17 cellular contexts compared by ENCODE assay signal in genomic region chr6:33732385-33732784, GRCh38. TPM values are rescaled to one million over a fixed set of nuclear protein-coding genes. Genes with fewer than 3 reads are reported as not detected.
A peak's percentile ranks its signal among the peaks of the same experiment; 100 is the strongest.
DNase-seq lines count a peak whose midpoint lies in the region; ATAC-seq, FAIRE-seq and TF ChIP-seq lines count a peak whose summit lies in the region.
"Had no signal": no experiment of that assay in that cellular context is flagged by ENCODE, and none has a peak within 500 bp of the region (broad histone marks: within the 10 kb centered on the region; RNA-seq: fewer than 3 reads in every experiment).

No MANE protein-coding gene starts in this region.

- in situ Hi-C loops in HepG2 (cut with HindIII; ENCODE audit: extremely low pct_ligation_motif_present, low pct_unique_long_range_greater_than_20kb) = no loop called here

- no CpG with 5 or more reads among the region's 6 CpGs for WGBS in H9 (ENCODE audit: extremely low coverage, insufficient read length, low lambda C conversion rate)
- 73% methylated on average over 6 of the region's 6 CpGs for WGBS in HepG2 (ENCODE audit: low lambda C conversion rate)

- H2AK5ac ChIP-seq in H9 (ENCODE audit: insufficient read length, low read length) = no peak overlapping the region

- H3K23me2 ChIP-seq in H9 (ENCODE audit: insufficient read length, low read depth, low read length, poor library complexity, severe bottlenecking) = no peaks in the 10 kb centered on the region

- H3K9me3 Mint-ChIP-seq in H9 = no peaks in the 10 kb centered on the region
- H3K9me3 Mint-ChIP-seq in T-cell = no peaks in the 10 kb centered on the region

- H3K27ac Mint-ChIP-seq in H9 (no peak overlapping the region), T-cell (no peak overlapping the region)

- FAIRE-seq in HepG2 (lab: Jason Lieb, UNC) = no peak
- FAIRE-seq in frontal cortex (lab: Jason Lieb, UNC) = no peak

- H3K4ac ChIP-seq in H9 (ENCODE audit: low read depth, low read length) = no peak overlapping the region

- H4K20me1 ChIP-seq in H9 (ENCODE audit: control insufficient read depth, insufficient read depth, insufficient read length) (no peaks in the 10 kb centered on the region), HepG2 (ENCODE audit: insufficient read depth, low read length) (no peaks in the 10 kb centered on the region)

- H3K27me3 ChIP-seq in H9 (ENCODE audit: insufficient read depth, low read length) (no peaks in the 10 kb centered on the region), WERI-Rb-1 (ENCODE audit: insufficient read depth, low read depth, severe bottlenecking) (no peaks in the 10 kb centered on the region), HepG2 (ENCODE audit: control insufficient read depth in 1 of 2, insufficient read depth in 2 of 2, low read length in 2 of 2) (peaks cover 0 to 4% of the 10 kb centered on the region in 2 experiments; a peak in 3 of 5 replicates), skeletal muscle tissue (ENCODE audit: control insufficient read depth in 3 of 3, insufficient read depth in 3 of 3, low read length in 3 of 3) (no peaks in the 10 kb centered on the region)
- H3K27me3 ChIP-seq: BE2C had no signal

- H2BK20ac ChIP-seq in H9 (ENCODE audit: low read depth, low read length, poor library complexity, severe bottlenecking) = no peak overlapping the region

- no peak for TF ChIP-seq RAD21 in HepG2 (CRISPR knock-in tag; IDR thresholded peaks at IDR 0.05)

- ATAC-seq in HepG2 (peak; percentile 5; the same call in 2 of the 3 replicates), T-cell (replicated peaks in 1 of 4) (no peak)

- no peak overlapping the region for H2BK15ac ChIP-seq in H9 (ENCODE audit: low read depth, low read length)

- H4K5ac ChIP-seq in H9 (ENCODE audit: insufficient read length, low read depth, low read length) = no peak overlapping the region

- H3K56ac ChIP-seq in H9 (ENCODE audit: insufficient read length, low read depth, low read length) = no peak overlapping the region

- DNase-seq in H9 (no peak), WERI-Rb-1 (peak; percentile 65), HepG2 (ENCODE audit: low spot score) (no peak), T-cell (no peak), frontal cortex (ENCODE audit: low spot score in 2 of 2) (no peak), NCI-H1930 (lab: John Stamatoyannopoulos, UW) (no peak)
- DNase-seq: BE2C; CD4-positive, alpha-beta memory T cell; DMS79; NCI-H1417 treated with DMSO at 0.1 percent for 48 hours; NCI-H2029 treated with DMSO at 0.1 percent for 48 hours; NCI-H748 treated with DMSO at 0.1 percent for 48 hours had no signal

- H3K79me2 ChIP-seq in H9 (ENCODE audit: insufficient read depth, low read length) (no peaks in the 10 kb centered on the region), HepG2 (ENCODE audit: insufficient read depth, low read length) (no peaks in the 10 kb centered on the region)

- no peak for TF ChIP-seq EP300 in HepG2 (IDR thresholded peaks at IDR 0.05; ENCODE audit: low read depth in 2 of 2, low read length in 2 of 2)
- no peak for TF ChIP-seq EP300 in HepG2 (CRISPR knock-in tag; IDR thresholded peaks at IDR 0.05; ENCODE audit: borderline replicate concordance)

- H2BK5ac ChIP-seq in H9 (ENCODE audit: insufficient read length, low read length) = no peak overlapping the region

- no peak overlapping the region for H3T11ph ChIP-seq in H9 (ENCODE audit: low read length)

- H2AFZ ChIP-seq in H9 (ENCODE audit: low read length) (no peak overlapping the region), HepG2 (ENCODE audit: low read length) (no peak overlapping the region)

- peaks cover 14% of the 10 kb centered on the region for H3K27me3 Mint-ChIP-seq in H9 (ENCODE audit: low read depth)
- H3K27me3 Mint-ChIP-seq in T-cell = no peaks in the 10 kb centered on the region

- no peak for TF ChIP-seq CTCF in H9 (conservative IDR thresholded peaks at IDR 0.05)
- TF ChIP-seq CTCF in WERI-Rb-1 (IDR thresholded peaks at IDR 0.05; ENCODE audit: low read depth, low read length) = no peak
- TF ChIP-seq CTCF in HepG2 (CRISPR knock-in tag; IDR thresholded peaks at IDR 0.05) = no peak

- no peak overlapping the region for H4K91ac ChIP-seq in H9 (ENCODE audit: insufficient read length, low read depth, low read length)

- no peaks in the 10 kb centered on the region for H3K36me3 ChIP-seq in WERI-Rb-1
- H3K36me3 ChIP-seq in HepG2 (replicated peaks in 1 of 2; ENCODE audit: control insufficient read depth in 1 of 2, insufficient read depth in 2 of 2, low read length in 2 of 2) = no peaks in the 10 kb centered on the region
- H3K36me3 ChIP-seq in skeletal muscle tissue (ENCODE audit: control insufficient read depth in 3 of 3, insufficient read depth in 3 of 3, low read length in 3 of 3) = peaks cover 35 to 46% (median 42%) of the 10 kb centered on the region in 3 donors
- H3K36me3 ChIP-seq: BE2C, HAP-1 had no signal

- peak overlapping the region; percentile 9; the same call in 1 of the 2 replicates for H3K14ac ChIP-seq in H9 (ENCODE audit: insufficient read depth, low read length)

- no peak overlapping the region for H3K23ac ChIP-seq in H9 (ENCODE audit: insufficient read length, low read depth, low read length)

- H3K4me1 Mint-ChIP-seq in H9 (peaks cover 16 to 19% of the 10 kb centered on the region in 2 experiments), T-cell (peaks cover 0 to 6% (median 0%) of the 10 kb centered on the region in 3 donors)

- H3K4me2 ChIP-seq in H9 (ENCODE audit: insufficient read depth, insufficient read length, low read length) = no peak overlapping the region
- H3K4me2 ChIP-seq in HepG2 (ENCODE audit: low read depth, low read length) = no peak overlapping the region

- intact Hi-C loops in HepG2 (cut with micrococcal nuclease; ENCODE audit: unreplicated experiment) = no loop called here

- POLR2A ChIA-PET in HepG2 (lab: Yijun Ruan, JAX) = no interaction called here
- POLR2A ChIA-PET in T-cell (lab: Charles Lee) = no interaction called here

- H3K36me3 Mint-ChIP-seq in H9 (ENCODE audit: insufficient read depth in 1 of 3, low read depth in 3 of 3) (no peaks in the 10 kb centered on the region), T-cell (no peaks in the 10 kb centered on the region)
- H3K36me3 Mint-ChIP-seq: CD4-positive, alpha-beta memory T cell had no signal

- CTCF ChIA-PET in HepG2 (lab: Yijun Ruan, JAX; ENCODE audit: low intra/inter-chr PET ratio, low total read pairs) (no interaction called here), T-cell (lab: Charles Lee) (no interaction called here)

- no peaks in the 10 kb centered on the region for H3K79me1 ChIP-seq in H9 (ENCODE audit: insufficient read depth, low read depth, low read length, poor library complexity, severe bottlenecking)

- H3K4me3 Mint-ChIP-seq in H9 = no peak overlapping the region
- no peak overlapping the region for H3K4me3 Mint-ChIP-seq in T-cell
- H3K4me3 Mint-ChIP-seq: CD4-positive, alpha-beta memory T cell had no signal

- H3K9me3 ChIP-seq in H9 (ENCODE audit: control insufficient read depth, low read depth, low read length) = no peaks in the 10 kb centered on the region
- no peaks in the 10 kb centered on the region for H3K9me3 ChIP-seq in WERI-Rb-1 (ENCODE audit: severe bottlenecking)
- no peaks in the 10 kb centered on the region for H3K9me3 ChIP-seq in HepG2 (ENCODE audit: low read length)
- no peaks in the 10 kb centered on the region for H3K9me3 ChIP-seq in skeletal muscle tissue (ENCODE audit: control insufficient read depth in 3 of 3, low read length in 3 of 3)
- H3K9me3 ChIP-seq: BE2C, HAP-1 had no signal

- TF ChIP-seq POLR2A in HepG2 (IDR thresholded peaks at IDR 0.05; ENCODE audit: insufficient read depth in 1 of 2, low read depth in 2 of 2, low read length in 2 of 2) = no peak

- H3K4me3 ChIP-seq in WERI-Rb-1 (ENCODE audit: low read depth, low read length) (no peak overlapping the region), HepG2 (replicated peaks in 1 of 3; ENCODE audit: insufficient read depth in 1 of 3, low read depth in 2 of 3, low read length in 3 of 3) (no peak overlapping the region), skeletal muscle tissue (ENCODE audit: low read length in 3 of 3) (peak overlapping the region in 2 of 3 donors; percentile 28 to 45)
- H3K4me3 ChIP-seq: HAP-1 had no signal

- no peak overlapping the region for H2BK12ac ChIP-seq in H9 (ENCODE audit: insufficient read length, low read depth, low read length)

- H3K4me1 ChIP-seq in H9 (ENCODE audit: insufficient read depth, low read length) (no peaks in the 10 kb centered on the region), HepG2 (ENCODE audit: insufficient read depth, low read length) (peaks cover 15% of the 10 kb centered on the region), skeletal muscle tissue (ENCODE audit: control insufficient read depth in 3 of 3, insufficient read depth in 3 of 3, low read length in 3 of 3) (peaks cover 94 to 98% (median 96%) of the 10 kb centered on the region in 3 donors)
- H3K4me1 ChIP-seq: BE2C, HAP-1 had no signal

- H3K9ac ChIP-seq in H9 (ENCODE audit: extremely low read depth, insufficient read length, low read length) (no peak overlapping the region), HepG2 (ENCODE audit: insufficient read depth, low read depth, low read length) (no peak overlapping the region), skeletal muscle tissue (ENCODE audit: low read depth in 1 of 3, low read length in 3 of 3) (peak overlapping the region; percentile 61 to 77 (median 73))

- H2BK120ac ChIP-seq in H9 (ENCODE audit: low read depth, low read length, poor library complexity, severe bottlenecking) = no peak overlapping the region

- no peak overlapping the region for H3K18ac ChIP-seq in H9 (ENCODE audit: insufficient read length, low read depth, low read length)

- H4K8ac ChIP-seq in H9 (replicated peaks; ENCODE audit: insufficient read length, low read depth, low read length) = no peak overlapping the region

- BruUV-seq in HepG2 (replicated peaks; lab: Mats Ljungman, UMichigan) = no TSS peak

- H3K27ac ChIP-seq in H9 (ENCODE audit: insufficient read length, low read depth, low read length) (no peak overlapping the region), WERI-Rb-1 (peak overlapping the region; percentile 49), HepG2 (ENCODE audit: extremely low read length, insufficient read depth, low read length) (no peak overlapping the region), skeletal muscle tissue (ENCODE audit: low read depth, low read length) (peak overlapping the region; percentile 96)
- H3K27ac ChIP-seq: RWPE1 had no signal

RNA-seq across cellular contexts. Expression of gene IP6K3, which starts 14.3 kb away (rescaled TPM):
- total RNA-seq in H9 (2021) (0.29 and 0.46 TPM in 2 replicates), HepG2 (2016; rRNA removed; fragmentation: Illumina TruSeq; extraction: Trizol) (0.11 and 0.44 TPM in 2 replicates), skeletal muscle tissue (13.6 TPM), T-cell (not detected), frontal cortex (not detected)
- 0.18 and 0.40 TPM in 2 replicates for total RNA-seq in HepG2 (2016; cell fraction: cytosol; rRNA removed; fragmentation: Illumina TruSeq; extraction: Trizol; ENCODE audit: low read depth)
- 0.28 and 0.52 TPM in 2 replicates for total RNA-seq in HepG2 (2016; cell fraction: insoluble cytoplasmic fraction; rRNA removed; fragmentation: Illumina TruSeq; extraction: Trizol)
- total RNA-seq in HepG2 (2016; cell fraction: membrane; rRNA removed; fragmentation: Illumina TruSeq; extraction: Trizol) = 0.17 TPM in 1 of 2 replicates, not detected in the other
- total RNA-seq in HepG2 (2016; cell fraction: nucleus; rRNA removed; fragmentation: Illumina TruSeq; extraction: Trizol) = 0.53 TPM in 2 replicates
- 0.18 and 0.48 TPM in 2 replicates for polyA plus RNA-seq in HepG2 (2011; rRNA removed)
- 0.16 and 0.22 TPM in 2 replicates for polyA plus RNA-seq in HepG2 (2011; cell fraction: cytosol; rRNA removed)
- polyA plus RNA-seq in HepG2 (2011; cell fraction: nucleus; rRNA removed) = 0.63 and 0.76 TPM in 2 replicates
- 0.13 TPM in 1 of 2 replicates, not detected in the other for polyA plus RNA-seq in HepG2 (2012)
- 0.20 and 0.21 TPM in 2 replicates for polyA plus RNA-seq in HepG2 (2016; cell fraction: cytosol; fragmentation: Illumina TruSeq; extraction: Trizol; ENCODE audit: low read depth)
- polyA plus RNA-seq in HepG2 (2016; cell fraction: insoluble cytoplasmic fraction; fragmentation: Illumina TruSeq; extraction: Trizol; ENCODE audit: low read depth) = 0.20 and 0.22 TPM in 2 replicates
- 0.86 TPM in 1 of 2 replicates, not detected in the other for polyA plus RNA-seq in HepG2 (2016; cell fraction: membrane; fragmentation: Illumina TruSeq; extraction: Trizol; ENCODE audit: low read depth)
- 0.40 and 0.75 TPM in 2 replicates for polyA plus RNA-seq in HepG2 (2016; cell fraction: nucleus; fragmentation: Illumina TruSeq; extraction: Trizol; ENCODE audit: insufficient read depth, low read depth)
- polyA minus RNA-seq in HepG2 (2011; rRNA and poly(A)+ RNA removed; ENCODE audit: low replicate concordance) = 0.18 TPM in 1 of 2 replicates, not detected in the other
- polyA minus RNA-seq in HepG2 (2011; cell fraction: cytosol; rRNA and poly(A)+ RNA removed) = 0.30 TPM in 1 of 2 replicates, not detected in the other
- polyA minus RNA-seq in HepG2 (2011; cell fraction: nucleus; rRNA and poly(A)+ RNA removed) = 0.62 TPM in 1 of 2 replicates, not detected in the other
- total RNA-seq: CD4-positive, alpha-beta memory T cell; NCI-H460; SK-MEL-5 had no signal
- polyA plus RNA-seq: CD4-positive, alpha-beta memory T cell had no signal

RNA-seq across cellular contexts. Expression of gene UQCC2, which starts 20.9 kb away (rescaled TPM):
- total RNA-seq in H9 (2021) = 134 and 140 TPM in 2 replicates
- total RNA-seq in HepG2 (2016; rRNA removed; fragmentation: Illumina TruSeq; extraction: Trizol) = 238 and 273 TPM in 2 replicates
- total RNA-seq in HepG2 (2016; cell fraction: cytosol; rRNA removed; fragmentation: Illumina TruSeq; extraction: Trizol; ENCODE audit: low read depth) = 120 and 154 TPM in 2 replicates
- 223 and 303 TPM in 2 replicates for total RNA-seq in HepG2 (2016; cell fraction: insoluble cytoplasmic fraction; rRNA removed; fragmentation: Illumina TruSeq; extraction: Trizol)
- 160 and 207 TPM in 2 replicates for total RNA-seq in HepG2 (2016; cell fraction: membrane; rRNA removed; fragmentation: Illumina TruSeq; extraction: Trizol)
- 53.9 and 66.5 TPM in 2 replicates for total RNA-seq in HepG2 (2016; cell fraction: nucleus; rRNA removed; fragmentation: Illumina TruSeq; extraction: Trizol)
- polyA plus RNA-seq in HepG2 (2011; rRNA removed) = 82.4 and 83.3 TPM in 2 replicates
- polyA plus RNA-seq in HepG2 (2011; cell fraction: cytosol; rRNA removed) = 43.2 and 56.5 TPM in 2 replicates
- polyA plus RNA-seq in HepG2 (2011; cell fraction: nucleus; rRNA removed) = 25.4 and 25.6 TPM in 2 replicates
- polyA plus RNA-seq in HepG2 (2012) = 134 and 138 TPM in 2 replicates
- polyA plus RNA-seq in HepG2 (2016; cell fraction: cytosol; fragmentation: Illumina TruSeq; extraction: Trizol; ENCODE audit: low read depth) = 161 and 200 TPM in 2 replicates
- polyA plus RNA-seq in HepG2 (2016; cell fraction: insoluble cytoplasmic fraction; fragmentation: Illumina TruSeq; extraction: Trizol; ENCODE audit: low read depth) = 261 and 288 TPM in 2 replicates
- 151 and 202 TPM in 2 replicates for polyA plus RNA-seq in HepG2 (2016; cell fraction: membrane; fragmentation: Illumina TruSeq; extraction: Trizol; ENCODE audit: low read depth)
- 129 and 150 TPM in 2 replicates for polyA plus RNA-seq in HepG2 (2016; cell fraction: nucleus; fragmentation: Illumina TruSeq; extraction: Trizol; ENCODE audit: insufficient read depth, low read depth)
- 13.1 and 30.2 TPM in 2 replicates for polyA minus RNA-seq in HepG2 (2011; rRNA and poly(A)+ RNA removed; ENCODE audit: low replicate concordance)
- 12.8 and 21.1 TPM in 2 replicates for polyA minus RNA-seq in HepG2 (2011; cell fraction: cytosol; rRNA and poly(A)+ RNA removed)
- polyA minus RNA-seq in HepG2 (2011; cell fraction: nucleus; rRNA and poly(A)+ RNA removed) = 17.4 and 19.8 TPM in 2 replicates
- 26.1 TPM for total RNA-seq in skeletal muscle tissue
- 10 to 100 TPM; 17.2 to 36.2 (median 32.7) TPM for total RNA-seq in T-cell
- 19.6 TPM for total RNA-seq in frontal cortex

RNA-seq across cellular contexts. Expression of gene LEMD2, which starts 56.5 kb away (rescaled TPM):
- total RNA-seq in H9 (2021) = 82.0 and 91.8 TPM in 2 replicates
- total RNA-seq in HepG2 (2016; rRNA removed; fragmentation: Illumina TruSeq; extraction: Trizol) = 17.9 and 45.2 TPM in 2 replicates
- 14.2 and 15.8 TPM in 2 replicates for total RNA-seq in HepG2 (2016; cell fraction: cytosol; rRNA removed; fragmentation: Illumina TruSeq; extraction: Trizol; ENCODE audit: low read depth)
- total RNA-seq in HepG2 (2016; cell fraction: insoluble cytoplasmic fraction; rRNA removed; fragmentation: Illumina TruSeq; extraction: Trizol) = 16.3 and 48.1 TPM in 2 replicates
- total RNA-seq in HepG2 (2016; cell fraction: membrane; rRNA removed; fragmentation: Illumina TruSeq; extraction: Trizol) = 19.9 and 22.2 TPM in 2 replicates
- 44.0 and 55.5 TPM in 2 replicates for total RNA-seq in HepG2 (2016; cell fraction: nucleus; rRNA removed; fragmentation: Illumina TruSeq; extraction: Trizol)
- polyA plus RNA-seq in HepG2 (2011; rRNA removed) = 62.9 and 76.2 TPM in 2 replicates
- polyA plus RNA-seq in HepG2 (2011; cell fraction: cytosol; rRNA removed) = 45.0 and 49.7 TPM in 2 replicates
- polyA plus RNA-seq in HepG2 (2011; cell fraction: nucleus; rRNA removed) = 115 and 140 TPM in 2 replicates
- 46.9 and 65.3 TPM in 2 replicates for polyA plus RNA-seq in HepG2 (2012)
- 6.6 and 7.4 TPM in 2 replicates for polyA plus RNA-seq in HepG2 (2016; cell fraction: cytosol; fragmentation: Illumina TruSeq; extraction: Trizol; ENCODE audit: low read depth)
- polyA plus RNA-seq in HepG2 (2016; cell fraction: insoluble cytoplasmic fraction; fragmentation: Illumina TruSeq; extraction: Trizol; ENCODE audit: low read depth) = 14.0 and 18.6 TPM in 2 replicates
- 12.6 and 12.8 TPM in 2 replicates for polyA plus RNA-seq in HepG2 (2016; cell fraction: membrane; fragmentation: Illumina TruSeq; extraction: Trizol; ENCODE audit: low read depth)
- 87.5 and 97.1 TPM in 2 replicates for polyA plus RNA-seq in HepG2 (2016; cell fraction: nucleus; fragmentation: Illumina TruSeq; extraction: Trizol; ENCODE audit: insufficient read depth, low read depth)
- polyA minus RNA-seq in HepG2 (2011; rRNA and poly(A)+ RNA removed; ENCODE audit: low replicate concordance) = 43.4 and 90.0 TPM in 2 replicates
- 30.7 and 35.8 TPM in 2 replicates for polyA minus RNA-seq in HepG2 (2011; cell fraction: cytosol; rRNA and poly(A)+ RNA removed)
- 80.9 and 103 TPM in 2 replicates for polyA minus RNA-seq in HepG2 (2011; cell fraction: nucleus; rRNA and poly(A)+ RNA removed)
- 21.9 TPM for total RNA-seq in skeletal muscle tissue
- 100 to 1,000 TPM; 115 to 125 (median 118) TPM for total RNA-seq in T-cell
- 29.3 TPM for total RNA-seq in frontal cortex

Comparison
In these comparisons a context has a peak if more than half of its experiments do, and no peak if none do; other contexts are left out.
1. H3K27ac ChIP-seq: peak in WERI-Rb-1 (single experiment) and skeletal muscle tissue (single experiment); none in H9 (single experiment) and HepG2 (single experiment).
2. H3K9ac ChIP-seq: peak in skeletal muscle tissue (3 of 3); none in H9 (single experiment) and HepG2 (single experiment).
3. H3K4me3 ChIP-seq: peak in skeletal muscle tissue (2 of 3); none in WERI-Rb-1 (single experiment) and HepG2 (0 of 3).